10 cellular contexts compared by ENCODE assay signal in the genomic region with DNA sequence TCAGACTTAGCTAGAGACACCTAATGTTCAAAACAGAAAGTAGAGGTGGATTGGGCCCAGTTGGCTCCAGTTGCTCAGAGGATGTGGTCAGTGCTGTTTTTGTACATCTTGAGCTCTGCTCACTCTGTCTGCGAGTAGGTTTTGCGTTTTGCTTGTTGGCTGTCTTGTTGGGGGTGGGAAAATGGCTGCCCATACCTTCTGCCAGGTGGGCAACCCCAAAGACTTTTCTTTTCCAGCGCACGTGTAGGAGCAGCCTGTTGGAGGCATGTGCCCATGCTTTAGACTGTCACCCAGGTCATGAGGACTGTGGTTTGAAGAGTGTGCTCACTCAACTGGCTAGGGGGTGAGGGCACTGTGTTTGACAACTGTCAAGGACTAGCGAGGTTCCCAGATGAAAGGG.
DNase-seq lines count a peak whose midpoint lies in the region; ATAC-seq and TF ChIP-seq lines count a peak whose summit lies in the region.
"Had no signal": no experiment of that assay in that cellular context is flagged by ENCODE, and none has a peak within 500 bp of the region (broad histone marks: within the 10 kb centered on the region; RNA-seq: fewer than 3 reads in every experiment).

No MANE protein-coding gene starts in this region.

- intact Hi-C loops in breast epithelium (cut with DNase I; ENCODE audit: low total_unique reads) (loop anchor here (2.0 kb wide), 1 partner anchor 197 kb away; no protein-coding TSS in a partner anchor), sciatic nerve (cut with DNase I) (no loop called here)

- TF ChIP-seq CTCF in breast epithelium (IDR thresholded peaks at IDR 0.05), result no peak

- peak overlapping the region; percentile 37 for H3K27ac Mint-ChIP-seq in activated naive CD8-positive, alpha-beta T cell

- H3K36me3 ChIP-seq in breast epithelium, result no peaks in the 10 kb centered on the region

- H3K9me3 ChIP-seq in breast epithelium, result no peaks in the 10 kb centered on the region

- no peaks in the 10 kb centered on the region for H3K9me3 Mint-ChIP-seq in activated naive CD8-positive, alpha-beta T cell (ENCODE audit: low read depth)

- no peaks in the 10 kb centered on the region for H3K27me3 Mint-ChIP-seq in activated naive CD8-positive, alpha-beta T cell

- H3K4me1 Mint-ChIP-seq in activated naive CD8-positive, alpha-beta T cell (ENCODE audit: low read depth), result peaks cover 72% of the 10 kb centered on the region

- no peak for TF ChIP-seq POLR2A in breast epithelium (IDR thresholded peaks at IDR 0.05)

- ATAC-seq in GM19351 (IDR thresholded peaks at IDR 0.05; ENCODE audit: unreplicated experiment) (peak; percentile 65), HG03175 (IDR thresholded peaks at IDR 0.05; ENCODE audit: unreplicated experiment) (peak; percentile 72), sciatic nerve (no peak)

- peaks cover 6% of the 10 kb centered on the region for H3K36me3 Mint-ChIP-seq in activated naive CD8-positive, alpha-beta T cell

- H3K4me3 Mint-ChIP-seq in activated naive CD8-positive, alpha-beta T cell, result peak overlapping the region; percentile 57

- H3K4me3 ChIP-seq in GM08714 (ENCODE audit: low read length) (peak overlapping the region; percentile 15; the same call in 1 of the 2 replicates), breast epithelium (no peak overlapping the region)

- no peak for DNase-seq in NCI-H1417 (lab: John Stamatoyannopoulos, UW)
- DNase-seq in central memory CD4-positive, alpha-beta T cell, result no peak
- no peak for DNase-seq in breast epithelium (ENCODE audit: low spot score in 2 of 2)
- no peak for DNase-seq in sciatic nerve (ENCODE audit: low spot score)
- DNase-seq: foreskin melanocyte, NCI-H1105 treated with DMSO at 0.1 percent for 48 hours had no signal

- H3K27me3 ChIP-seq in breast epithelium, result no peaks in the 10 kb centered on the region

- no peak overlapping the region for H3K27ac ChIP-seq in breast epithelium

- H3K4me1 ChIP-seq in breast epithelium, result peaks cover 0 to 6% of the 10 kb centered on the region in 2 donors
